Comparison of ENCODE assay signal across 14 cellular contexts in genomic region chr10:24008164-24009066, GRCh38.
DNase-seq lines count a peak whose midpoint lies in the region; ATAC-seq and TF ChIP-seq lines count a peak whose summit lies in the region.
"Had no signal": no experiment of that assay in that cellular context is flagged by ENCODE, and none has a peak within 500 bp of the region (broad histone marks: within the 10 kb centered on the region; RNA-seq: fewer than 3 reads in every experiment).

No MANE protein-coding gene starts in this region.

- ATAC-seq in HG03095 (IDR thresholded peaks at IDR 0.05; ENCODE audit: unreplicated experiment): no peak
- ATAC-seq in GM21786 (IDR thresholded peaks at IDR 0.05; ENCODE audit: unreplicated experiment): no peak
- ATAC-seq: Panc1 had no signal

- DNase-seq in COLO829 (ENCODE audit: low spot score) (peak; percentile 56), RKO (ENCODE audit: low spot score) (peak; percentile 5), epithelial cell of prostate (ENCODE audit: low read depth, low spot score) (peak; percentile 64), neural crest cell (ENCODE audit: low read depth, low spot score) (no peak), ecto neural progenitor cell (ENCODE audit: low spot score) (no peak)
- DNase-seq in activated CD4-positive, CD25-positive, alpha-beta regulatory T cell treated with anti-CD3 and anti-CD28 coated beads, Interleukin-2, amount 50 U/mL, for 72 hours: no peak
- DNase-seq: activated CD4-positive, alpha-beta T cell treated with anti-CD3 and anti-CD28 coated beads, Interleukin-2, amount 50 U/mL, for 1 hour; NCI-H2029 treated with DMSO at 0.1 percent for 48 hours had no signal

- peaks cover 31% of the 10 kb centered on the region for H3K4me1 Mint-ChIP-seq in neural crest cell
- H3K4me1 Mint-ChIP-seq: memory B cell had no signal

- no peaks in the 10 kb centered on the region for H3K36me3 Mint-ChIP-seq in neural crest cell (ENCODE audit: low read depth)
- H3K36me3 Mint-ChIP-seq: activated naive CD8-positive, alpha-beta T cell; memory B cell had no signal

- TF ChIP-seq CTCF in neural crest cell (conservative IDR thresholded peaks at IDR 0.05): no peak

- peak overlapping the region; percentile 42 for H3K4me3 Mint-ChIP-seq in neural crest cell
- H3K4me3 Mint-ChIP-seq: activated naive CD8-positive, alpha-beta T cell; memory B cell had no signal

- peak overlapping the region; percentile 68 for H3K27ac Mint-ChIP-seq in neural crest cell (ENCODE audit: unreplicated experiment)
- H3K27ac Mint-ChIP-seq: activated naive CD8-positive, alpha-beta T cell; memory B cell had no signal

- peaks cover 3% of the 10 kb centered on the region for H3K9me3 Mint-ChIP-seq in neural crest cell
- H3K9me3 Mint-ChIP-seq: memory B cell had no signal

- H3K27me3 Mint-ChIP-seq in neural crest cell (ENCODE audit: low read depth): no peaks in the 10 kb centered on the region
- H3K27me3 Mint-ChIP-seq: memory B cell had no signal

- peak overlapping the region; percentile 19 for H3K27ac ChIP-seq in epithelial cell of prostate
- H3K27ac ChIP-seq: C4-2B had no signal

Comparison
In these comparisons a context has a peak if more than half of its experiments do, and no peak if none do; other contexts are left out.
1. DNase-seq: peak in COLO829 (single experiment), RKO (single experiment) and epithelial cell of prostate (single experiment); none in neural crest cell (single experiment), activated CD4-positive, CD25-positive, alpha-beta regulatory T cell treated with anti-CD3 and anti-CD28 coated beads, Interleukin-2, amount 50 U/mL, for 72 hours (single experiment) and ecto neural progenitor cell (single experiment).